Comparison of ENCODE assay signal across 9 cellular contexts in the genomic region with DNA sequence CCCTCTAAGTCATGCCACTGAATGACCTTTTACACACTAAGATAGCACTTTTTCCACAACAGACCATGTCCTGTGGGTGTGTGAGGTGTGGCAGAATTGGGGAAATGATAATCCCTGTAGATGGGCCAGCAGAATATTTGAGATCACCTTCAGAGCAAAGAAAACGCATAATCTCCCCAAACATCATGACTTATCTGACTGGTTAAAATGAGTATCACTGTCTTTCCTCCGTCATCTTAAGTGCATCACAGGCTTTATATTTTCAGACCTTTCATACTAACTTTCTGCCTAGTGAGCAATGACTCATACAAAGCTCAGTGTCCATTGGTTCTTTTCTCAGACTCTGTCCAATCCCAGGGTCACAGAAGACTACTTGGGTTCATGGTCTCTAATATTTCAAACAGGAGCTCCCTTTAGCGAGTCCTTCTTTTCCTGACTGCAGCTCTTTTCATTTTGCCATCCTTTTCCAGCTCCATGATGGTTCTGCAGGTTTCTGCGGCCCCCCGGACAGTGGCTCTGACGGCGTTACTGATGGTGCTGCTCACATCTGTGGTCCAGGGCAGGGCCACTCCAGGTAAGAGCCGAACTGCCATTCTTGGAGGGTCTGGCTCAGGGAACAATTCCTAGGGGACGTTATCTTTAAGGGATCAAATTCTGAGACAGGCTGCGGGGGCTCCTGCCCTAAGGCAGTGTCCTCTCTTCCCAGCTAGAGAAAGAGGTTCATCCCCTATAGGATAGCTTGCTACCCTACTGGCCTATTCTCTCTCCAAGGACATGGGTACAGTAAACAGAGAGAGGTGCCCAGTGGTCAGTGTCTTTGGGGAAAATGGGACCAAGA. TPM values are rescaled to one million over a fixed set of nuclear protein-coding genes. Genes with fewer than 3 reads are reported as not detected.
A peak's percentile ranks its signal among the peaks of the same experiment; 100 is the strongest.
DNase-seq lines count a peak whose midpoint lies in the region; ATAC-seq, FAIRE-seq and TF ChIP-seq lines count a peak whose summit lies in the region.
"Had no signal": no experiment of that assay in that cellular context is flagged by ENCODE, and none has a peak within 500 bp of the region (broad histone marks: within the 10 kb centered on the region; RNA-seq: fewer than 3 reads in every experiment).

A gene (plus strand): TSS at position 423 of the 838 bp plus-strand sequence. CDS start 52 bp downstream, at position 475.

- TF ChIP-seq POLR2A in esophagus squamous epithelium (IDR thresholded peaks at IDR 0.05): peak in 3 of 4 donors; percentile 17 to 75 (median 25)

- DNase-seq in NCI-H748 (lab: John Stamatoyannopoulos, UW; ENCODE audit: unreplicated experiment) (peak; percentile 40), NCI-H748 treated with DMSO at 0.1 percent for 48 hours (lab: John Stamatoyannopoulos, UW) (no peak), HTR-8/SVneo (ENCODE audit: insufficient read length, low spot score) (peak; percentile 66), WTC11 (ENCODE audit: low spot score) (no peak), esophagus squamous epithelium (lab: John Stamatoyannopoulos, UW) (no peak), nephron progenitor cell (no peak)
- peak; percentile 73 for DNase-seq in natural killer cell treated with Interleukin-12 subunit alpha and Interleukin-12 subunit beta and Interleukin-15 and Interleukin-18, amount 100 ng/mL, for 72 hours (ENCODE audit: low spot score)

- peak within 1 kb of the TSS; percentile 61 to 85 (median 70) for H3K27ac ChIP-seq in esophagus squamous epithelium
- H3K27ac ChIP-seq: C4-2B had no signal

- ATAC-seq in GM21526 (IDR thresholded peaks at IDR 0.05; ENCODE audit: low FRiP score, unreplicated experiment) (peak; percentile 62), WTC11 (peak; percentile 38)
- ATAC-seq in natural killer cell treated with Interleukin-12 subunit alpha and Interleukin-12 subunit beta and Interleukin-15 and Interleukin-18, amount 100 ng/mL, for 72 hours: peak; percentile 92 to 94

- H3K27ac Mint-ChIP-seq in WTC11: no peak within 1 kb of the TSS
- peak within 1 kb of the TSS; percentile 83 to 87 for H3K27ac Mint-ChIP-seq in natural killer cell treated with Interleukin-12 subunit alpha and Interleukin-12 subunit beta and Interleukin-15 and Interleukin-18, amount 100 ng/mL, for 72 hours
- H3K27ac Mint-ChIP-seq in nephron progenitor cell: no peak within 1 kb of the TSS

- peaks cover 1 to 12% (median 4%) of the 10 kb centered on the region in 3 donors for H3K4me1 ChIP-seq in esophagus squamous epithelium

- no peak within 1 kb of the TSS for H3K4me3 Mint-ChIP-seq in WTC11
- H3K4me3 Mint-ChIP-seq in natural killer cell treated with Interleukin-12 subunit alpha and Interleukin-12 subunit beta and Interleukin-15 and Interleukin-18, amount 100 ng/mL, for 72 hours: peak within 1 kb of the TSS; percentile 92
- no peak within 1 kb of the TSS for H3K4me3 Mint-ChIP-seq in nephron progenitor cell

- 16 to 50% methylated on average over 4 to 6 of the region's 10 CpGs for WGBS in esophagus squamous epithelium, 2 donors

- H3K4me1 Mint-ChIP-seq in WTC11: peaks cover 10% of the 10 kb centered on the region
- peaks cover 57 to 77% of the 10 kb centered on the region in 2 donors for H3K4me1 Mint-ChIP-seq in natural killer cell treated with Interleukin-12 subunit alpha and Interleukin-12 subunit beta and Interleukin-15 and Interleukin-18, amount 100 ng/mL, for 72 hours (ENCODE audit: low read depth in 2 of 2)
- H3K4me1 Mint-ChIP-seq in nephron progenitor cell: peaks cover 30% of the 10 kb centered on the region

- intact Hi-C loops in esophagus squamous epithelium (cut with DNase I): no loop called here

- FAIRE-seq in HTR-8/SVneo (lab: Jason Lieb, UNC): no peak

- H3K27me3 Mint-ChIP-seq in WTC11 (ENCODE audit: low read depth) (peaks cover 14% of the 10 kb centered on the region), nephron progenitor cell (ENCODE audit: low read depth, poor library complexity) (peaks cover 57% of the 10 kb centered on the region)
- no peaks in the 10 kb centered on the region for H3K27me3 Mint-ChIP-seq in natural killer cell treated with Interleukin-12 subunit alpha and Interleukin-12 subunit beta and Interleukin-15 and Interleukin-18, amount 100 ng/mL, for 72 hours

- no peaks in the 10 kb centered on the region for H3K27me3 ChIP-seq in esophagus squamous epithelium

- H3K36me3 Mint-ChIP-seq in WTC11: no peaks in the 10 kb centered on the region
- H3K36me3 Mint-ChIP-seq in natural killer cell treated with Interleukin-12 subunit alpha and Interleukin-12 subunit beta and Interleukin-15 and Interleukin-18, amount 100 ng/mL, for 72 hours: peaks cover 6% of the 10 kb centered on the region
- no peaks in the 10 kb centered on the region for H3K36me3 Mint-ChIP-seq in nephron progenitor cell (ENCODE audit: low read depth)

- CTCF ChIA-PET in WTC11 (lab: Charles Lee): interaction anchor here (1.0 to 1.6 kb wide), 5 partner anchors 26 to 91 kb away, joined by 4 to 5 read pairs (median 4); no protein-coding TSS in a partner anchor

- no peaks in the 10 kb centered on the region for H3K9me3 ChIP-seq in esophagus squamous epithelium

- no peaks in the 10 kb centered on the region for H3K36me3 ChIP-seq in esophagus squamous epithelium

- H3K4me3 ChIP-seq in esophagus squamous epithelium: peak within 1 kb of the TSS; percentile 12 to 63 (median 33)

- no peaks in the 10 kb centered on the region for H3K9me3 Mint-ChIP-seq in WTC11
- no peaks in the 10 kb centered on the region for H3K9me3 Mint-ChIP-seq in natural killer cell treated with Interleukin-12 subunit alpha and Interleukin-12 subunit beta and Interleukin-15 and Interleukin-18, amount 100 ng/mL, for 72 hours
- no peaks in the 10 kb centered on the region for H3K9me3 Mint-ChIP-seq in nephron progenitor cell

- POLR2A ChIA-PET in WTC11 (lab: Charles Lee): no interaction called here

- TF ChIP-seq CTCF in WTC11 (IDR thresholded peaks at IDR 0.05) (no peak), esophagus squamous epithelium (IDR thresholded peaks at IDR 0.05) (no peak), nephron progenitor cell (IDR thresholded peaks at IDR 0.05) (no peak)

TF ChIP-seq in WTC11, 78 proteins besides CTCF, POLR2A, EP300 and RAD21 (continues in another document):
- TF ChIP-seq, protein P1, sequence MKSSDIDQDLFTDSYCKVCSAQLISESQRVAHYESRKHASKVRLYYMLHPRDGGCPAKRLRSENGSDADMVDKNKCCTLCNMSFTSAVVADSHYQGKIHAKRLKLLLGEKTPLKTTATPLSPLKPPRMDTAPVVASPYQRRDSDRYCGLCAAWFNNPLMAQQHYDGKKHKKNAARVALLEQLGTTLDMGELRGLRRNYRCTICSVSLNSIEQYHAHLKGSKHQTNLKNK (CRISPR knock-in tag; IDR thresholded peaks at IDR 0.05): no peak
- TF ChIP-seq CBFB (CRISPR knock-in tag; IDR thresholded peaks at IDR 0.05; ENCODE audit: low read depth) (no peak), ZNF671 (CRISPR knock-in tag; IDR thresholded peaks at IDR 0.05) (no peak), NFATC4 (CRISPR knock-in tag; IDR thresholded peaks at IDR 0.05) (no peak), GRHL2 (CRISPR knock-in tag; IDR thresholded peaks at IDR 0.05; ENCODE audit: insufficient replicate concordance, severe bottlenecking) (no peak), ESRRA (CRISPR knock-in tag; IDR thresholded peaks at IDR 0.05; ENCODE audit: borderline replicate concordance) (no peak), ZNF232 (CRISPR knock-in tag; IDR thresholded peaks at IDR 0.05) (no peak), CREB1 (CRISPR knock-in tag; IDR thresholded peaks at IDR 0.05) (no peak), ZNF416 (CRISPR knock-in tag; IDR thresholded peaks at IDR 0.05) (no peak), FOXP1 (CRISPR knock-in tag; IDR thresholded peaks at IDR 0.05; ENCODE audit: borderline replicate concordance) (no peak), NR1H2 (CRISPR knock-in tag; IDR thresholded peaks at IDR 0.05) (no peak), IRF2 (CRISPR knock-in tag; IDR thresholded peaks at IDR 0.05; ENCODE audit: borderline replicate concordance, low read depth) (no peak)
- TF ChIP-seq, protein P2, sequence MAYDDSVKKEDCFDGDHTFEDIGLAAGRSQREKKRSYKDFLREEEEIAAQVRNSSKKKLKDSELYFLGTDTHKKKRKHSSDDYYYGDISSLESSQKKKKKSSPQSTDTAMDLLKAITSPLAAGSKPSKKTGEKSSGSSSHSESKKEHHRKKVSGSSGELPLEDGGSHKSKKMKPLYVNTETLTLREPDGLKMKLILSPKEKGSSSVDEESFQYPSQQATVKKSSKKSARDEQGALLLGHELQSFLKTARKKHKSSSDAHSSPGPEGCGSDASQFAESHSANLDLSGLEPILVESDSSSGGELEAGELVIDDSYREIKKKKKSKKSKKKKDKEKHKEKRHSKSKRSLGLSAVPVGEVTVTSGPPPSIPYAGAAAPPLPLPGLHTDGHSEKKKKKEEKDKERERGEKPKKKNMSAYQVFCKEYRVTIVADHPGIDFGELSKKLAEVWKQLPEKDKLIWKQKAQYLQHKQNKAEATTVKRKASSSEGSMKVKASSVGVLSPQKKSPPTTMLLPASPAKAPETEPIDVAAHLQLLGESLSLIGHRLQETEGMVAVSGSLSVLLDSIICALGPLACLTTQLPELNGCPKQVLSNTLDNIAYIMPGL (CRISPR knock-in tag; IDR thresholded peaks at IDR 0.05): no peak
- TF ChIP-seq, protein P3, sequence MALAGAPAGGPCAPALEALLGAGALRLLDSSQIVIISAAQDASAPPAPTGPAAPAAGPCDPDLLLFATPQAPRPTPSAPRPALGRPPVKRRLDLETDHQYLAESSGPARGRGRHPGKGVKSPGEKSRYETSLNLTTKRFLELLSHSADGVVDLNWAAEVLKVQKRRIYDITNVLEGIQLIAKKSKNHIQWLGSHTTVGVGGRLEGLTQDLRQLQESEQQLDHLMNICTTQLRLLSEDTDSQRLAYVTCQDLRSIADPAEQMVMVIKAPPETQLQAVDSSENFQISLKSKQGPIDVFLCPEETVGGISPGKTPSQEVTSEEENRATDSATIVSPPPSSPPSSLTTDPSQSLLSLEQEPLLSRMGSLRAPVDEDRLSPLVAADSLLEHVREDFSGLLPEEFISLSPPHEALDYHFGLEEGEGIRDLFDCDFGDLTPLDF (CRISPR knock-in tag; IDR thresholded peaks at IDR 0.05): no peak
- TF ChIP-seq, protein P4, sequence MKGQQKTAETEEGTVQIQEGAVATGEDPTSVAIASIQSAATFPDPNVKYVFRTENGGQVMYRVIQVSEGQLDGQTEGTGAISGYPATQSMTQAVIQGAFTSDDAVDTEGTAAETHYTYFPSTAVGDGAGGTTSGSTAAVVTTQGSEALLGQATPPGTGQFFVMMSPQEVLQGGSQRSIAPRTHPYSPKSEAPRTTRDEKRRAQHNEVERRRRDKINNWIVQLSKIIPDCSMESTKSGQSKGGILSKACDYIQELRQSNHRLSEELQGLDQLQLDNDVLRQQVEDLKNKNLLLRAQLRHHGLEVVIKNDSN (CRISPR knock-in tag; IDR thresholded peaks at IDR 0.05): no peak

RNA-seq across cellular contexts. Expression of the gene that starts here (rescaled TPM):
- total RNA-seq in WTC11 (2021): 18.0 to 23.9 TPM (median 21.3 TPM) in 3 replicates
- total RNA-seq in esophagus squamous epithelium: 10 to 100 TPM in 2 of 4 donors, 1 to 10 TPM in 2; 3.2 to 96.9 (median 45.3) TPM
- total RNA-seq in natural killer cell treated with Interleukin-12 subunit alpha and Interleukin-12 subunit beta and Interleukin-15 and Interleukin-18, amount 100 ng/mL, for 72 hours: 10 to 100 TPM; 14.7 to 93.6 TPM

Comparison
In these comparisons a context has a peak if more than half of its experiments do, and no peak if none do; other contexts are left out.
1. DNase-seq: peak in NCI-H748 (single experiment), HTR-8/SVneo (single experiment) and natural killer cell treated with Interleukin-12 subunit alpha and Interleukin-12 subunit beta and Interleukin-15 and Interleukin-18, amount 100 ng/mL, for 72 hours (single experiment); none in NCI-H748 treated with DMSO at 0.1 percent for 48 hours (single experiment), WTC11 (single experiment), esophagus squamous epithelium (single experiment) and nephron progenitor cell (single experiment).
2. ATAC-seq: peak in every context shown above with its lines; median percentile 93 in natural killer cell treated with Interleukin-12 subunit alpha and Interleukin-12 subunit beta and Interleukin-15 and Interleukin-18, amount 100 ng/mL, for 72 hours; 62 in GM21526; 38 in WTC11.
3. H3K27ac Mint-ChIP-seq: peak in natural killer cell treated with Interleukin-12 subunit alpha and Interleukin-12 subunit beta and Interleukin-15 and Interleukin-18, amount 100 ng/mL, for 72 hours (2 of 2); none in WTC11 (single experiment) and nephron progenitor cell (single experiment).